In the genomic region with DNA sequence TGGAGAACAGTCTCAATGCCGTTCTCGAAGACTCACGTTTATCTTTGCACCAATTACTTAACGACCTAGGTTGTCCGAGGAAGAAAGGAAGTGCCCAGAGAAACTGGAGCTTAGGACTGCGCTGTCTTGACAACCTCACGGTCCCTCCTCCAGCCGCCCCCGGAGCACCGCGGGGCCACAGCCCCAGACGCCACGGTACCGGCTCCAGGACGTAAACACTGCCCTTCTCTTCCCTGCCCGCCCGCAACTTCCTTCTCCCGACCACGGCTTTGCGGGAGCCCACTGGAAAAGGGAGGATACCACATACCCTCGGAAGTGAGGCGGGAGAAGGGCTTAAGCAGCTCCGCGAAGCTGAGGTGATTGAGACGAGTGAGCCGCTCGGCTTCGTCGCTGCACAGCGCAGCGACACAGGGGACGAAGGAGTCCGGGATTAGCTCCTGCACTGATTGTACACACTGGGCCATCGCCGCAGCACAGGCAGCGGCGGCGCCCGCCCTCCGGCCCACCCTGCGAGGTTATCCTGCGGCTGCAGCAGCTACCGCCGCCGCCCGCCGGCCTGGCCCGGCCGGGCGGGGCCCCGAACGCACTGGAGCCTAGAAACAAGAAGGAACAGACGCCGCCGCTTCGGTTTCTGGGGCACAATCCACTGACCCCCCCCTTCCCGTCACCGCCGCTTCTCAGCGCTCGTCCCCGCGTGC, we compare ENCODE assay signal across 8 cellular contexts. TPM values are rescaled to one million over a fixed set of nuclear protein-coding genes. Genes with fewer than 3 reads are reported as not detected.
DNase-seq lines count a peak whose midpoint lies in the region; ATAC-seq, FAIRE-seq and TF ChIP-seq lines count a peak whose summit lies in the region.

No MANE protein-coding gene starts in this region.

- H3K4me3 ChIP-seq in SK-N-SH (ENCODE audit: low read depth in 2 of 2, low read length in 1 of 2), result peak overlapping the region; percentile 71 to 86

- no peak for FAIRE-seq in D721Med (lab: Jason Lieb, UNC)

- peak; percentile 39 for DNase-seq in D721Med (ENCODE audit: insufficient read length, low spot score)
- peak; percentile 58 for DNase-seq in SK-N-SH
- DNase-seq in cerebellum (ENCODE audit: low spot score), result peak; percentile 37
- peak; percentile 81 for DNase-seq in left kidney (ENCODE audit: low read depth, low spot score)
- peak; percentile 39 for DNase-seq in stimulated activated CD4-positive, alpha-beta T cell treated with anti-CD3 and anti-CD28 coated beads, Interleukin-4, amount 100 ng/mL, for 24 hours
- DNase-seq in DMS53 (lab: John Stamatoyannopoulos, UW), result no peak

- H3F3A ChIP-seq in SK-N-SH (replicated peaks; ENCODE audit: insufficient read depth), result no peaks in the 10 kb centered on the region

- peak overlapping the region; percentile 86 to 89 for H3K27ac ChIP-seq in SK-N-SH (ENCODE audit: low read depth in 2 of 2, low read length in 1 of 2)

- peaks cover 51% of the 10 kb centered on the region for H3K79me2 ChIP-seq in SK-N-SH (ENCODE audit: insufficient read depth)

- POLR2A ChIA-PET in SK-N-SH (lab: Yijun Ruan, JAX), result interaction anchor here (0.5 to 0.6 kb wide), 3 partner anchors 74 to 245 kb away, joined by 3 to 5 read pairs (median 3); no protein-coding TSS in a partner anchor

- no peaks in the 10 kb centered on the region for H3K9me3 ChIP-seq in SK-N-SH

- no peaks in the 10 kb centered on the region for H3K36me3 ChIP-seq in SK-N-SH (replicated peaks in 1 of 2; ENCODE audit: control insufficient read depth in 1 of 2, insufficient read depth in 2 of 2, low read length in 1 of 2)

- peaks cover 6 to 7% of the 10 kb centered on the region in 2 experiments; a peak in 3 of 4 replicates for H3K4me1 ChIP-seq in SK-N-SH (ENCODE audit: control insufficient read depth in 1 of 2, insufficient read depth in 2 of 2, low read depth in 1 of 2, low read length in 1 of 2)

- ATAC-seq in GM19455 (IDR thresholded peaks at IDR 0.05; ENCODE audit: unreplicated experiment) (peak; percentile 46), HG03520 (IDR thresholded peaks at IDR 0.05; ENCODE audit: unreplicated experiment) (peak; percentile 30)

- TF ChIP-seq EP300 in SK-N-SH (IDR thresholded peaks at IDR 0.05; ENCODE audit: borderline replicate concordance in 1 of 2, low read depth in 1 of 2, low read length in 1 of 2), result no peak

- TF ChIP-seq CTCF in D721Med (IDR thresholded peaks at IDR 0.05; ENCODE audit: insufficient read depth, missing control alignments) (no peak), SK-N-SH (IDR thresholded peaks at IDR 0.05) (no peak)

- no peaks in the 10 kb centered on the region for H3K9me2 ChIP-seq in SK-N-SH

- peak overlapping the region; percentile 87 for H3K9ac ChIP-seq in SK-N-SH

- H4K20me1 ChIP-seq in SK-N-SH (ENCODE audit: insufficient read depth), result peaks cover 37% of the 10 kb centered on the region

- CTCF ChIA-PET in SK-N-SH (lab: Yijun Ruan, JAX), result interaction anchor here (0.6 to 1.7 kb wide), 4 partner anchors 13 to 388 kb away, joined by 3 to 4 read pairs (median 3); no protein-coding TSS in a partner anchor

- WGBS in SK-N-SH (ENCODE audit: low lambda C conversion rate), result 3% methylated on average over 15 of the region's 63 CpGs

- H3K27me3 ChIP-seq in SK-N-SH (ENCODE audit: insufficient read depth), result no peaks in the 10 kb centered on the region

- peak overlapping the region; percentile 71 for H2AFZ ChIP-seq in SK-N-SH (ENCODE audit: low read depth)

- peak overlapping the region; percentile 83 for H3K4me2 ChIP-seq in SK-N-SH

- no peak for TF ChIP-seq RAD21 in SK-N-SH (IDR thresholded peaks at IDR 0.05; ENCODE audit: low read length)

TF ChIP-seq in SK-N-SH, 30 proteins besides CTCF, POLR2A, EP300 and RAD21:
- no peak for TF ChIP-seq RXRA (IDR thresholded peaks at IDR 0.05; ENCODE audit: borderline replicate concordance, low read depth)
- no peak for TF ChIP-seq NFIC (IDR thresholded peaks at IDR 0.05; ENCODE audit: borderline replicate concordance)
- peak; percentile 11; the same call in 1 of the 2 replicates for TF ChIP-seq TAF1 (IDR thresholded peaks at IDR 0.05; ENCODE audit: borderline replicate concordance, low read depth, low read length)
- TF ChIP-seq SIN3A (IDR thresholded peaks at IDR 0.05; ENCODE audit: borderline replicate concordance, low read depth, low read length), result 0 out of 2 replicates have a peak, but pooled peaks have one; percentile 32

RNA-seq across cellular contexts. Expression of a gene that starts 0.5 kb away (rescaled TPM):
- polyA plus RNA-seq in SK-N-SH (2012; rRNA removed), result 14.9 and 22.5 TPM in 2 replicates
- polyA plus RNA-seq in SK-N-SH (2012; cell fraction: cytosol; rRNA removed), result 16.0 and 17.6 TPM in 2 replicates
- polyA plus RNA-seq in SK-N-SH (2012; cell fraction: nucleus; rRNA removed), result 23.3 and 40.2 TPM in 2 replicates
- total RNA-seq in cerebellum, result 81.3 TPM
